12 cellular contexts compared by ENCODE assay signal in the genomic region with DNA sequence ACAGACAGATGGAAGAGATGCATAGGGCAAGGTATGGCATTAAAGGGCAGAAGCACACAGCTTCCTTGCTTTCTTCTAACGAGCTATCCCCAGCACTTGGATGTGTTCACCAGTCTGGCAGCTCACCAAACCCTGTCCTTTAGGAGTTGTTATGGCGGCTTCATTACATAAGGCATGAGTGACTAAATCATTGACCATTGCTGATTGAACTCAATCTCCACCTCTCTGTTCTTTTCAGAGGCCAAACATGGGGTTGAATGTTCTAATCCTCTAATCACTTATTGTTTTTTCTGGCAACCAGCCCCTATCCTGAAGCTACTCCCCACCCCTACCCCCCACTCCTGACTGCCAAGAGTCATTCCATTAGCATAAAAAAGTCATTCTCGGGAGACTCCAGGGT.
DNase-seq lines count a peak whose midpoint lies in the region; ATAC-seq and TF ChIP-seq lines count a peak whose summit lies in the region.
"Had no signal": no experiment of that assay in that cellular context is flagged by ENCODE, and none has a peak within 500 bp of the region (broad histone marks: within the 10 kb centered on the region; RNA-seq: fewer than 3 reads in every experiment).

No MANE protein-coding gene starts in this region.

- peak overlapping the region in 1 of 3 experiments; percentile 80 for H3K4me3 Mint-ChIP-seq in nephron

- H3K27ac Mint-ChIP-seq in nephron, result peak overlapping the region in 2 of 3 experiments; percentile 46 to 55

- no peaks in the 10 kb centered on the region for H3K36me3 Mint-ChIP-seq in nephron (ENCODE audit: low read depth)

- peaks cover 45% of the 10 kb centered on the region for H3K4me1 Mint-ChIP-seq in nephron

- no peak for TF ChIP-seq CTCF in epithelial cell of proximal tubule (conservative IDR thresholded peaks at IDR 0.05; ENCODE audit: low read depth, low read length)
- TF ChIP-seq CTCF in nephron (IDR thresholded peaks at IDR 0.05; ENCODE audit: unreplicated experiment in 3 of 3), result no peak

- no peaks in the 10 kb centered on the region for H3K9me3 Mint-ChIP-seq in nephron

- H3K4me3 ChIP-seq in epithelial cell of proximal tubule (ENCODE audit: low read depth, low read length), result no peak overlapping the region
- H3K4me3 ChIP-seq: tibial nerve had no signal

- H3K27me3 Mint-ChIP-seq in nephron (ENCODE audit: low read depth), result no peaks in the 10 kb centered on the region

- ATAC-seq in GM21515 (IDR thresholded peaks at IDR 0.05; ENCODE audit: unreplicated experiment) (no peak), GM19467 (IDR thresholded peaks at IDR 0.05; ENCODE audit: unreplicated experiment) (no peak), HG03196 (IDR thresholded peaks at IDR 0.05; ENCODE audit: unreplicated experiment) (no peak)

- DNase-seq in AG20443 (ENCODE audit: low spot score), result peak; percentile 38
- peak; percentile 28 to 48 for DNase-seq in NCI-H446 (lab: John Stamatoyannopoulos, UW)
- peak; percentile 82 for DNase-seq in epithelial cell of proximal tubule (ENCODE audit: low read depth)
- DNase-seq in putamen (ENCODE audit: low spot score), result no peak
- DNase-seq: activated CD4-positive, CD25-positive, alpha-beta regulatory T cell; activated naive CD4-positive, alpha-beta T cell; cerebellar nuclear complex had no signal
